1 cellular context compared by ENCODE assay signal in the genomic region with DNA sequence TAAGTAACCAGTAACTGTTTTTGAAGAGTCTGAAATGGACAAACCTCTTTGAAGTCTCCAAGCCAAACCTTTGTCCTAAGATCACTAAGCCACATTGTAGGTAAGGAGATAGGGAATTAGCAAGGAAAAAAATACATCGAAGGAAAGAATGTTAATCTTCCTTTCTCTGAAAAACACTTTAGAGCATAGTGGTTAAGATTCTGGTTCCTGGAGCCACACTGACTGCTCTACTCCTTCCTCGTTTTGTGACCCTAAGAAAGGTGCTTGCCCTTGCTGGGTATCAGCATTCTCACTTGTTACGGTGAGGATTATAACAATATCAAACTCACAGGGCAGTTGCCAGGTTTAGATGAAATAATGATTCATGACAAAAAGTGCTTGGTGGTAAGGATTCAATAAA.
TF ChIP-seq lines count a peak whose summit lies in the region.

No MANE protein-coding gene starts in this region.

TF ChIP-seq in H1, 55 proteins besides CTCF, POLR2A, EP300 and RAD21:
- TF ChIP-seq SRF (IDR thresholded peaks at IDR 0.05; ENCODE audit: low read depth, low read length), result no peak
- no peak for TF ChIP-seq RXRA (IDR thresholded peaks at IDR 0.05; ENCODE audit: insufficient read depth, low read depth, low read length)
- no peak for TF ChIP-seq POLR2AphosphoS5 (IDR thresholded peaks at IDR 0.05; ENCODE audit: low read depth, low read length)
- no peak for TF ChIP-seq ASH2L (IDR thresholded peaks at IDR 0.05; ENCODE audit: low read length)
- TF ChIP-seq RFX5 (IDR thresholded peaks at IDR 0.05; ENCODE audit: borderline replicate concordance, low read depth, low read length), result no peak
- TF ChIP-seq POU5F1 (IDR thresholded peaks at IDR 0.05; ENCODE audit: low read depth, low read length), result no peak
- no peak for TF ChIP-seq BRCA1 (IDR thresholded peaks at IDR 0.05; ENCODE audit: low read depth, low read length)
- no peak for TF ChIP-seq RBBP5 (IDR thresholded peaks at IDR 0.05; ENCODE audit: borderline replicate concordance, low read depth, low read length)
- no peak for TF ChIP-seq MAFK (IDR thresholded peaks at IDR 0.05; ENCODE audit: low read depth, low read length)
- no peak for TF ChIP-seq CHD2 (IDR thresholded peaks at IDR 0.05; ENCODE audit: low read length)
- TF ChIP-seq, protein P1, sequence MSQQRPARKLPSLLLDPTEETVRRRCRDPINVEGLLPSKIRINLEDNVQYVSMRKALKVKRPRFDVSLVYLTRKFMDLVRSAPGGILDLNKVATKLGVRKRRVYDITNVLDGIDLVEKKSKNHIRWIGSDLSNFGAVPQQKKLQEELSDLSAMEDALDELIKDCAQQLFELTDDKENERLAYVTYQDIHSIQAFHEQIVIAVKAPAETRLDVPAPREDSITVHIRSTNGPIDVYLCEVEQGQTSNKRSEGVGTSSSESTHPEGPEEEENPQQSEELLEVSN (IDR thresholded peaks at IDR 0.05), result no peak
- no peak for TF ChIP-seq SIRT6 (IDR thresholded peaks at IDR 0.05; ENCODE audit: low read length)
- no peak for TF ChIP-seq KDM1A (IDR thresholded peaks at IDR 0.05; ENCODE audit: borderline replicate concordance, low read length)
- TF ChIP-seq SP1 (IDR thresholded peaks at IDR 0.05; ENCODE audit: low read depth, low read length), result no peak
- TF ChIP-seq PHF8 (conservative IDR thresholded peaks at IDR 0.05; ENCODE audit: low read depth, low read length), result no peak
- no peak for TF ChIP-seq NANOG (IDR thresholded peaks at IDR 0.05; ENCODE audit: insufficient read depth, low read depth, low read length, poor library complexity, severe bottlenecking)
- TF ChIP-seq HDAC6 (IDR thresholded peaks at IDR 0.05; ENCODE audit: low read depth, low read length), result no peak
- no peak for TF ChIP-seq SIX5 (IDR thresholded peaks at IDR 0.05; ENCODE audit: low read depth, low read length)
- TF ChIP-seq TAF1 (IDR thresholded peaks at IDR 0.05; ENCODE audit: low read depth, low read length), result no peak
